2 cellular contexts compared by ENCODE assay signal in the genomic region with DNA sequence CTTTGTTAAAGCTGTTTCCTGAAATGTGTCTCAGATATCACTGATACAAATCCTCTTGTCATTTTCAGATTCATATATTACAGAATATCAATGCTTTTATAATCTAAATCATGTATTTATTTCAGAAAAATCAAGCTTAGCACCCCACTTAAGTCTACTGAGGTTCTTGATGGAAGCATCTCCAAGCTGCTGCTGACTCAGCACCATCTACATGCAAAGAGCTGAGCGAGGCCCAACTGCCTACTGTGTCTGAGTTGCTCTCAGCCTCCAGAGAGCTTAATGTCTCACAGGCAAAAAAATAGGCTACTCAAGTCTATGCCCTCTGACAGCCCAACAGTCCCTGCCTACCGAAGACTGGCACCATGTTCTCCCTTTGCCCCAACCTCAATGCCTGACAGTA.
TF ChIP-seq lines count a peak whose summit lies in the region.

No MANE protein-coding gene starts in this region.

TF ChIP-seq in H1, 55 proteins besides CTCF, POLR2A, EP300 and RAD21:
- TF ChIP-seq JUND (IDR thresholded peaks at IDR 0.05; ENCODE audit: low read length) (no peak), BRCA1 (IDR thresholded peaks at IDR 0.05; ENCODE audit: low read depth, low read length) (no peak), GABPA (IDR thresholded peaks at IDR 0.05; ENCODE audit: borderline replicate concordance, insufficient read depth, low read length) (no peak), CEBPB (IDR thresholded peaks at IDR 0.05; ENCODE audit: low read depth, low read length) (no peak), FOSL1 (IDR thresholded peaks at IDR 0.05; ENCODE audit: insufficient read depth, low read depth, low read length) (no peak), BCL11A (IDR thresholded peaks at IDR 0.05; ENCODE audit: low read depth in 2 of 2, low read length in 2 of 2) (no peak), MAFK (IDR thresholded peaks at IDR 0.05; ENCODE audit: low read depth, low read length) (peak; percentile 78; the same call in 1 of the 2 replicates), RFX5 (IDR thresholded peaks at IDR 0.05; ENCODE audit: borderline replicate concordance, low read depth, low read length) (no peak)

TF ChIP-seq in SK-N-SH, 30 proteins besides CTCF, POLR2A, EP300 and RAD21:
- TF ChIP-seq MAX (IDR thresholded peaks at IDR 0.05; ENCODE audit: low read depth): no peak
- TF ChIP-seq RFX5 (IDR thresholded peaks at IDR 0.05; ENCODE audit: low read length): no peak
- TF ChIP-seq GABPA (IDR thresholded peaks at IDR 0.05; ENCODE audit: low read depth): no peak
- no peak for TF ChIP-seq SMC3 (IDR thresholded peaks at IDR 0.05; ENCODE audit: low read depth, low read length)
- TF ChIP-seq, protein P1, sequence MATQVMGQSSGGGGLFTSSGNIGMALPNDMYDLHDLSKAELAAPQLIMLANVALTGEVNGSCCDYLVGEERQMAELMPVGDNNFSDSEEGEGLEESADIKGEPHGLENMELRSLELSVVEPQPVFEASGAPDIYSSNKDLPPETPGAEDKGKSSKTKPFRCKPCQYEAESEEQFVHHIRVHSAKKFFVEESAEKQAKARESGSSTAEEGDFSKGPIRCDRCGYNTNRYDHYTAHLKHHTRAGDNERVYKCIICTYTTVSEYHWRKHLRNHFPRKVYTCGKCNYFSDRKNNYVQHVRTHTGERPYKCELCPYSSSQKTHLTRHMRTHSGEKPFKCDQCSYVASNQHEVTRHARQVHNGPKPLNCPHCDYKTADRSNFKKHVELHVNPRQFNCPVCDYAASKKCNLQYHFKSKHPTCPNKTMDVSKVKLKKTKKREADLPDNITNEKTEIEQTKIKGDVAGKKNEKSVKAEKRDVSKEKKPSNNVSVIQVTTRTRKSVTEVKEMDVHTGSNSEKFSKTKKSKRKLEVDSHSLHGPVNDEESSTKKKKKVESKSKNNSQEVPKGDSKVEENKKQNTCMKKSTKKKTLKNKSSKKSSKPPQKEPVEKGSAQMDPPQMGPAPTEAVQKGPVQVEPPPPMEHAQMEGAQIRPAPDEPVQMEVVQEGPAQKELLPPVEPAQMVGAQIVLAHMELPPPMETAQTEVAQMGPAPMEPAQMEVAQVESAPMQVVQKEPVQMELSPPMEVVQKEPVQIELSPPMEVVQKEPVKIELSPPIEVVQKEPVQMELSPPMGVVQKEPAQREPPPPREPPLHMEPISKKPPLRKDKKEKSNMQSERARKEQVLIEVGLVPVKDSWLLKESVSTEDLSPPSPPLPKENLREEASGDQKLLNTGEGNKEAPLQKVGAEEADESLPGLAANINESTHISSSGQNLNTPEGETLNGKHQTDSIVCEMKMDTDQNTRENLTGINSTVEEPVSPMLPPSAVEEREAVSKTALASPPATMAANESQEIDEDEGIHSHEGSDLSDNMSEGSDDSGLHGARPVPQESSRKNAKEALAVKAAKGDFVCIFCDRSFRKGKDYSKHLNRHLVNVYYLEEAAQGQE (IDR thresholded peaks at IDR 0.05; ENCODE audit: low read depth, low read length): no peak
- no peak for TF ChIP-seq ELF1 (IDR thresholded peaks at IDR 0.05)
- TF ChIP-seq IRF3 (IDR thresholded peaks at IDR 0.05; ENCODE audit: low read depth, low read length): no peak
- no peak for TF ChIP-seq GATA2 (CRISPR knock-in tag; IDR thresholded peaks at IDR 0.05)
- no peak for TF ChIP-seq JUND (IDR thresholded peaks at IDR 0.05)
- no peak for TF ChIP-seq MXI1 (IDR thresholded peaks at IDR 0.05; ENCODE audit: low read depth, low read length)
- TF ChIP-seq POLR2AphosphoS5 (IDR thresholded peaks at IDR 0.05; ENCODE audit: low read depth, low read length): no peak
- TF ChIP-seq NFIC (IDR thresholded peaks at IDR 0.05; ENCODE audit: borderline replicate concordance): no peak
- no peak for TF ChIP-seq FOXJ3 (CRISPR knock-in tag; IDR thresholded peaks at IDR 0.05)
TF ChIP-seq in SK-N-SH: peak in this region for 0.
